28 cellular contexts compared by ENCODE assay signal in the genomic region with DNA sequence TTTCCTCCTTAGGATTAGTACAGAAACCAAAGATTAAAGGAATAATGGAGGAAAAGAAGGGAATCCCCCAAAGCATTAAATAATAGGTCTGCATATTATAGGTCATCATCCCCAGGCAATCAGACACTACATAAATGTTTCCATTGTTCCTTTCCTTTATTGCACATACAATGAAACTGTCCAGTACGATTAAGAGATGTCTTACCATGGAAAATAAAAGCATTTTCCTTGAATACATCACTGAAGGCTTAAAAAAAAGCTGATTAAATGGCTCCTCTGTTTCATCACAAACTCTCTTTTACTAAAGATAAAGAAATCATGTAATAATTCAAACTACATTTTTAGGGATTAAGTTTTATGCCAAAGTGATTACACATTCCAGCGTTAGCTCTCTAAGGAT.
"Had no signal": no experiment of that assay in that cellular context is flagged by ENCODE, and none has a peak within 500 bp of the region (broad histone marks: within the 10 kb centered on the region; RNA-seq: fewer than 3 reads in every experiment).

No MANE protein-coding gene starts in this region.

- H3K27me3 Mint-ChIP-seq: naive thymus-derived CD8-positive, alpha-beta T cell; stimulated activated memory B cell treated with anti-CD40 and anti-IgM and Interleukin-4, amounts not matched to agents 10 μg/mL and 1 μg/mL and 100 μg/mL, for 72 hours; stimulated activated naive CD8-positive, alpha-beta T cell treated with anti-CD3 and anti-CD28 coated beads, Interleukin-15, amount 100 ng/mL, for 72 hours; type B pancreatic cell had no signal

- H3K27me3 ChIP-seq: pancreas, right atrium auricular region, right lobe of liver, tibial nerve, uterus had no signal

- H3K27ac ChIP-seq: lower lobe of right lung, pancreas, prostate gland, right atrium auricular region, right lobe of liver, tibial nerve, uterus had no signal

- DNase-seq: hippocampal formation; kidney glomerular epithelial cell; left cardiac atrium; lower lobe of right lung; mammary epithelial cell; mesenchymal stem cell; naive thymus-derived CD8-positive, alpha-beta T cell; nucleus accumbens; pancreas; posterior cingulate gyrus; right lobe of liver; stimulated activated CD4-positive, alpha-beta T cell treated with anti-CD3 and anti-CD28 coated beads, Interleukin-1b, Interleukin-23, amount 100 ng/mL, for 48 hours; stimulated activated CD4-positive, alpha-beta T cell treated with anti-CD3 and anti-CD28 coated beads, Interleukin-2, amount 100 ng/mL, for 48 hours; stimulated activated CD4-positive, alpha-beta T cell treated with anti-CD3 and anti-CD28 coated beads, Interleukin-4, amount 100 ng/mL, for 4 hours; stimulated activated CD8-positive, alpha-beta memory T cell treated with anti-CD3 and anti-CD28 coated beads, Interleukin-4, amount 100 ng/mL, for 48 hours; stimulated activated naive CD4-positive, alpha-beta T cell treated with Interleukin-2 at 50 U/mL for 16 hours; stimulated activated naive CD8-positive, alpha-beta T cell treated with anti-CD3 and anti-CD28 coated beads, Interleukin-15, amount 100 ng/mL, for 72 hours; substantia nigra; uterus had no signal

- H3K4me3 ChIP-seq: lower lobe of right lung, pancreas, prostate gland, right atrium auricular region, right lobe of liver, smooth muscle cell, tibial nerve, uterus had no signal

- H3K9me3 Mint-ChIP-seq: nephron, type B pancreatic cell had no signal

- H3K27ac Mint-ChIP-seq: naive thymus-derived CD8-positive, alpha-beta T cell; nephron; stimulated activated memory B cell treated with anti-CD40 and anti-IgM and Interleukin-4, amounts not matched to agents 10 μg/mL and 1 μg/mL and 100 μg/mL, for 72 hours; stimulated activated naive CD8-positive, alpha-beta T cell treated with anti-CD3 and anti-CD28 coated beads, Interleukin-15, amount 100 ng/mL, for 72 hours; type B pancreatic cell had no signal

- H3K36me3 ChIP-seq: lower lobe of right lung, pancreas, prostate gland, right atrium auricular region, right lobe of liver, tibial nerve, uterus had no signal

- H3K4me1 Mint-ChIP-seq: naive thymus-derived CD8-positive, alpha-beta T cell; nephron; stimulated activated memory B cell treated with anti-CD40 and anti-IgM and Interleukin-4, amounts not matched to agents 10 μg/mL and 1 μg/mL and 100 μg/mL, for 72 hours; stimulated activated naive CD8-positive, alpha-beta T cell treated with anti-CD3 and anti-CD28 coated beads, Interleukin-15, amount 100 ng/mL, for 72 hours had no signal

- FAIRE-seq: keratinocyte, pancreas had no signal

- H3K36me3 Mint-ChIP-seq: naive thymus-derived CD8-positive, alpha-beta T cell; stimulated activated memory B cell treated with anti-CD40 and anti-IgM and Interleukin-4, amounts not matched to agents 10 μg/mL and 1 μg/mL and 100 μg/mL, for 72 hours; type B pancreatic cell had no signal

- H3K4me1 ChIP-seq: lower lobe of right lung, pancreas, prostate gland, right atrium auricular region, right lobe of liver, tibial nerve, uterus had no signal

- H3K9me3 ChIP-seq: lower lobe of right lung, pancreas, prostate gland, right atrium auricular region, right lobe of liver, tibial nerve, uterus had no signal

- H3K4me3 Mint-ChIP-seq: naive thymus-derived CD8-positive, alpha-beta T cell; nephron; neural crest cell; stimulated activated memory B cell treated with anti-CD40 and anti-IgM and Interleukin-4, amounts not matched to agents 10 μg/mL and 1 μg/mL and 100 μg/mL, for 72 hours; stimulated activated naive CD8-positive, alpha-beta T cell treated with anti-CD3 and anti-CD28 coated beads, Interleukin-15, amount 100 ng/mL, for 72 hours; type B pancreatic cell had no signal
